10 cellular contexts compared by ENCODE assay signal in genomic region chr7:2640858-2641257, GRCh38. TPM values are rescaled to one million over a fixed set of nuclear protein-coding genes. Genes with fewer than 3 reads are reported as not detected.
A peak's percentile ranks its signal among the peaks of the same experiment; 100 is the strongest.
DNase-seq lines count a peak whose midpoint lies in the region; ATAC-seq and TF ChIP-seq lines count a peak whose summit lies in the region.
"Had no signal": no experiment of that assay in that cellular context is flagged by ENCODE, and none has a peak within 500 bp of the region (broad histone marks: within the 10 kb centered on the region; RNA-seq: fewer than 3 reads in every experiment).

No MANE protein-coding gene starts in this region.

- H3K27me3 ChIP-seq in OCI-LY3 (ENCODE audit: low read depth, low read length) (no peaks in the 10 kb centered on the region), dorsolateral prefrontal cortex (no peaks in the 10 kb centered on the region), mucosa of rectum (ENCODE audit: control insufficient read depth in 2 of 2, insufficient read depth in 2 of 2, low read length in 2 of 2) (no peaks in the 10 kb centered on the region), tibial nerve (no peaks in the 10 kb centered on the region)
- H3K27me3 ChIP-seq in CD4-positive, alpha-beta T cell (ENCODE audit: control insufficient read depth, insufficient read depth, low read length): no peaks in the 10 kb centered on the region

- peak overlapping the region; percentile 10; the same call in 1 of the 2 replicates for H3K9ac ChIP-seq in OCI-LY3 (ENCODE audit: low read length)
- no peak overlapping the region for H3K9ac ChIP-seq in mucosa of rectum (ENCODE audit: low read depth in 1 of 2, low read length in 2 of 2)

- peaks cover 3% of the 10 kb centered on the region; the same call in 1 of the 2 replicates for H4K20me1 ChIP-seq in OCI-LY3 (ENCODE audit: insufficient read depth, low read length)

- TF ChIP-seq CTCF in OCI-LY3 (IDR thresholded peaks at IDR 0.05; ENCODE audit: low read depth, low read length) (no peak), dorsolateral prefrontal cortex (IDR thresholded peaks at IDR 0.05 in 54 of 56, conservative IDR thresholded peaks at IDR 0.05 in 2 of 56; ENCODE audit: low read depth in 1 of 56, partially characterized antibody in 56 of 56) (no peak), tibial nerve (IDR thresholded peaks at IDR 0.05) (no peak), Calu3 (IDR thresholded peaks at IDR 0.05; ENCODE audit: unreplicated experiment) (no peak)
- TF ChIP-seq CTCF in CD4-positive, alpha-beta T cell (IDR thresholded peaks at IDR 0.05): no peak

- H3K4me1 ChIP-seq in OCI-LY3 (ENCODE audit: low read length) (peaks cover 40% of the 10 kb centered on the region), mucosa of rectum (ENCODE audit: control insufficient read depth in 2 of 2, insufficient read depth in 2 of 2, low read length in 2 of 2) (peaks cover 13% of the 10 kb centered on the region in 2 donors), tibial nerve (peaks cover 0 to 85% (median 61%) of the 10 kb centered on the region in 4 donors)

- intact Hi-C loops in dorsolateral prefrontal cortex (cut with DNase I) (no loop called here), Calu3 (cut with micrococcal nuclease; ENCODE audit: unreplicated experiment) (no loop called here)
- intact Hi-C loops in CD4-positive, alpha-beta T cell (cut with DNase I, micrococcal nuclease): no loop called here

- POLR2A ChIA-PET in CD4-positive, alpha-beta T cell (lab: Charles Lee): no interaction called here

- H3K79me2 ChIP-seq in OCI-LY3 (ENCODE audit: low read length): no peaks in the 10 kb centered on the region

- no peaks in the 10 kb centered on the region for H3K9me3 ChIP-seq in OCI-LY3 (ENCODE audit: insufficient read depth, low read length)
- H3K9me3 ChIP-seq in mucosa of rectum (ENCODE audit: control insufficient read depth in 2 of 2, low read length in 2 of 2): no peaks in the 10 kb centered on the region
- no peaks in the 10 kb centered on the region for H3K9me3 ChIP-seq in tibial nerve
- H3K9me3 ChIP-seq in CD4-positive, alpha-beta T cell (ENCODE audit: control insufficient read depth, low read length): no peaks in the 10 kb centered on the region

- H3K36me3 ChIP-seq in OCI-LY3 (replicated peaks; ENCODE audit: low read depth, low read length) (no peaks in the 10 kb centered on the region), mucosa of rectum (ENCODE audit: control insufficient read depth in 2 of 2, insufficient read depth in 2 of 2, low read length in 2 of 2) (no peaks in the 10 kb centered on the region), tibial nerve (no peaks in the 10 kb centered on the region)

- H3K27ac ChIP-seq in OCI-LY3 (ENCODE audit: low read length) (no peak overlapping the region), dorsolateral prefrontal cortex (peak overlapping the region in 55 of 59 donors; percentile 4 to 95 (median 80)), mucosa of rectum (ENCODE audit: low read depth in 2 of 2, low read length in 2 of 2) (peak overlapping the region; percentile 57 to 67), tibial nerve (peak overlapping the region in 3 of 4 donors; percentile 49 to 76 (median 70))
- H3K27ac ChIP-seq in CD4-positive, alpha-beta T cell (ENCODE audit: low read depth, low read length): no peak overlapping the region

- H3K4me3 ChIP-seq in OCI-LY3 (ENCODE audit: low read length) (peak overlapping the region; percentile 52), dorsolateral prefrontal cortex (peak overlapping the region in 32 of 59 donors; percentile 14 to 61 (median 46)), mucosa of rectum (ENCODE audit: low read length in 2 of 2) (no peak overlapping the region), tibial nerve (peak overlapping the region in 2 of 4 donors; percentile 22 to 37)

- H3K4me2 ChIP-seq in OCI-LY3 (ENCODE audit: low read length): peak overlapping the region; percentile 66

- WGBS in tibial nerve, 2 donors: 76 to 87% methylated on average over 3 to 5 of the region's 8 CpGs

- peaks cover 5% of the 10 kb centered on the region for H3K4me1 Mint-ChIP-seq in activated T-helper 17 cell treated with anti-CD3 and anti-CD28 coated beads, Interleukin-2, amount 50 U/mL, for 72 hours
- no peaks in the 10 kb centered on the region for H3K4me1 Mint-ChIP-seq in Calu3 (ENCODE audit: low read depth, unreplicated experiment)
- H3K4me1 Mint-ChIP-seq in CD4-positive, alpha-beta T cell (ENCODE audit: low read depth): peaks cover 10% of the 10 kb centered on the region

- no peak for DNase-seq in dorsolateral prefrontal cortex
- no peak for DNase-seq in tibial nerve (ENCODE audit: low spot score in 2 of 2)
- DNase-seq in Calu3: no peak
- DNase-seq in CD4-positive, alpha-beta T cell: no peak
- DNase-seq in amniotic stem cell (lab: John Stamatoyannopoulos, UW): no peak
- DNase-seq: activated T-cell treated with anti-CD3 and anti-CD28 coated beads for 4 hours, NCI-H187 had no signal

- H3K4me3 Mint-ChIP-seq in activated T-helper 17 cell treated with anti-CD3 and anti-CD28 coated beads, Interleukin-2, amount 50 U/mL, for 72 hours: no peak overlapping the region
- no peak overlapping the region for H3K4me3 Mint-ChIP-seq in Calu3 (ENCODE audit: low read depth, unreplicated experiment)
- no peak overlapping the region for H3K4me3 Mint-ChIP-seq in CD4-positive, alpha-beta T cell

- no peaks in the 10 kb centered on the region for H3K27me3 Mint-ChIP-seq in activated T-helper 17 cell treated with anti-CD3 and anti-CD28 coated beads, Interleukin-2, amount 50 U/mL, for 72 hours
- no peaks in the 10 kb centered on the region for H3K27me3 Mint-ChIP-seq in Calu3 (ENCODE audit: unreplicated experiment)
- H3K27me3 Mint-ChIP-seq in CD4-positive, alpha-beta T cell: no peaks in the 10 kb centered on the region

- H3K27ac Mint-ChIP-seq in activated T-helper 17 cell treated with anti-CD3 and anti-CD28 coated beads, Interleukin-2, amount 50 U/mL, for 72 hours: no peak overlapping the region
- no peak overlapping the region for H3K27ac Mint-ChIP-seq in Calu3 (ENCODE audit: unreplicated experiment)
- H3K27ac Mint-ChIP-seq in CD4-positive, alpha-beta T cell: no peak overlapping the region

- no peak for ATAC-seq in activated T-helper 17 cell treated with anti-CD3 and anti-CD28 coated beads, Interleukin-2, amount 50 U/mL, for 72 hours (replicated peaks)
- ATAC-seq in CD4-positive, alpha-beta T cell (ENCODE audit: poor library complexity): no peak

- TF ChIP-seq POLR2A in tibial nerve (IDR thresholded peaks at IDR 0.05): no peak

- CTCF ChIA-PET in Calu3 (lab: Charles Lee): interaction anchor here (0.6 kb wide), 1 partner anchor 10 kb away, joined by 5 read pairs; no protein-coding TSS in a partner anchor
- CTCF ChIA-PET in CD4-positive, alpha-beta T cell (lab: Charles Lee): no interaction called here

- TF ChIP-seq EP300 in tibial nerve (IDR thresholded peaks at IDR 0.05): no peak

- no TSS peak for BruUV-seq in Calu3 (replicated peaks; lab: Mats Ljungman, UMichigan)

- no peaks in the 10 kb centered on the region for H3K9me3 Mint-ChIP-seq in activated T-helper 17 cell treated with anti-CD3 and anti-CD28 coated beads, Interleukin-2, amount 50 U/mL, for 72 hours
- H3K9me3 Mint-ChIP-seq in Calu3 (ENCODE audit: low read depth, unreplicated experiment): no peaks in the 10 kb centered on the region
- no peaks in the 10 kb centered on the region for H3K9me3 Mint-ChIP-seq in CD4-positive, alpha-beta T cell

- no peak overlapping the region for H2AFZ ChIP-seq in OCI-LY3 (ENCODE audit: low read depth, low read length)

- H3K36me3 Mint-ChIP-seq in activated T-helper 17 cell treated with anti-CD3 and anti-CD28 coated beads, Interleukin-2, amount 50 U/mL, for 72 hours (ENCODE audit: low read depth): no peaks in the 10 kb centered on the region
- H3K36me3 Mint-ChIP-seq in Calu3 (ENCODE audit: insufficient read depth, unreplicated experiment): peaks cover 30% of the 10 kb centered on the region
- no peaks in the 10 kb centered on the region for H3K36me3 Mint-ChIP-seq in CD4-positive, alpha-beta T cell (ENCODE audit: low read depth)

RNA-seq across cellular contexts. Expression of gene TTYH3, which starts 9.1 kb away (rescaled TPM):
- total RNA-seq in dorsolateral prefrontal cortex (100 to 1,000 TPM in 10 of 120 experiments, 10 to 100 TPM in 110; 43.5 to 134 (median 75.1) TPM), tibial nerve (10 to 100 TPM in 3 of 4 donors, 1 to 10 TPM in 1; 7.2 to 43.2 (median 15.7) TPM), Calu3 (2022) (167 and 187 TPM in 2 replicates)
- 10 to 100 TPM; 14.3 to 17.9 TPM for total RNA-seq in activated T-helper 17 cell treated with anti-CD3 and anti-CD28 coated beads, Interleukin-2, amount 50 U/mL, for 72 hours
- total RNA-seq in CD4-positive, alpha-beta T cell: 1 to 10 TPM; 7.9 to 9.3 TPM

RNA-seq across cellular contexts. Expression of gene AMZ1, which starts 47.1 kb away (rescaled TPM):
- total RNA-seq in dorsolateral prefrontal cortex (10 to 100 TPM in 74 of 120 experiments, 1 to 10 TPM in 46; 6.1 to 23.5 (median 11.7) TPM), tibial nerve (1 to 10 TPM in 2 of 4 donors, under 1 TPM in 2; 0.39 to 1.7 (median 1.2) TPM), Calu3 (2022) (0.12 and 0.44 TPM in 2 replicates)
- under 1 TPM in 1 of 2 donors, not detected in 1; 0.69 TPM for total RNA-seq in activated T-helper 17 cell treated with anti-CD3 and anti-CD28 coated beads, Interleukin-2, amount 50 U/mL, for 72 hours
- total RNA-seq in CD4-positive, alpha-beta T cell: under 1 TPM; 0.25 to 0.36 TPM

Comparison
In these comparisons a context has a peak if more than half of its experiments do, and no peak if none do; other contexts are left out.
1. H3K27ac ChIP-seq: peak in dorsolateral prefrontal cortex (55 of 59), mucosa of rectum (2 of 2) and tibial nerve (3 of 4); none in OCI-LY3 (single experiment) and CD4-positive, alpha-beta T cell (single experiment).
2. H3K4me3 ChIP-seq: peak in OCI-LY3 (single experiment) and dorsolateral prefrontal cortex (32 of 59); none in mucosa of rectum (0 of 2).